In the genomic region with DNA sequence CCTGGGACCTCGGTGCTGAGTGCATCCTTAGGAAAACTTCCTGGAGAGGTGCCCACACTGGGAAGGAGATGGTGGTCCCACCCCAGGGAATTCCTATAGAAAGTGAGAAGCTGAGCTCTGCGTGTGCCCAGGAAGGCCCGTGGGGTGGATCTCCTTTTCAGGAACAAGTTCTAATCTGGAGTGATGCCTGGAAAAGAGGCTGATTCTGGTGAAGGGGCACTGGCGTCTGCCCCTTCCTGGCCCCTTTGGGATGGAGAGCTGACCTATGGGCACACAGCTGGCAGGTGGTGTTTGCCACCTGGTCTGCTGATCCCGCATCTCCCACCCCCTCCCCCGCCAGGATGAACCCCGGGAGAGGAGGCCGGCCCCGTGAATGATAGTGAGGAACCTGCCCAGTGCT, we compare ENCODE assay signal across 24 cellular contexts.
"Had no signal": no experiment of that assay in that cellular context is flagged by ENCODE, and none has a peak within 500 bp of the region (broad histone marks: within the 10 kb centered on the region; RNA-seq: fewer than 3 reads in every experiment).

No MANE protein-coding gene starts in this region.

- H3K36me3 ChIP-seq: colonic mucosa, esophagus muscularis mucosa, esophagus squamous epithelium, gastrocnemius medialis, gastroesophageal sphincter, heart left ventricle, heart right ventricle had no signal

- H3K9me3 ChIP-seq: colonic mucosa, esophagus muscularis mucosa, esophagus squamous epithelium, gastrocnemius medialis, gastroesophageal sphincter, heart left ventricle, heart right ventricle had no signal

- H3K27me3 ChIP-seq: colonic mucosa, esophagus squamous epithelium, foreskin keratinocyte, gastrocnemius medialis had no signal

- DNase-seq: colonic mucosa; cortex of kidney; dermis blood vessel endothelial cell; dorsolateral prefrontal cortex; effector CD4-positive, alpha-beta T cell; effector CD8-positive, alpha-beta T cell; effector memory CD4-positive, alpha-beta T cell; effector memory CD8-positive, alpha-beta T cell; endodermal cell; erythroblast; esophagus squamous epithelium; foreskin fibroblast; foreskin keratinocyte; foreskin melanocyte; gastrocnemius medialis; glutamatergic neuron; head of caudate nucleus; heart right ventricle had no signal

- H3K27ac ChIP-seq: colonic mucosa, coronary artery, dorsolateral prefrontal cortex, epithelial cell of prostate, esophagus muscularis mucosa, esophagus squamous epithelium, foreskin keratinocyte, gastrocnemius medialis, gastroesophageal sphincter, heart left ventricle, heart right ventricle had no signal

- H3K4me1 ChIP-seq: colonic mucosa, esophagus muscularis mucosa, esophagus squamous epithelium, foreskin keratinocyte, gastrocnemius medialis, gastroesophageal sphincter, heart left ventricle, heart right ventricle had no signal

- H3K4me3 ChIP-seq: colonic mucosa, coronary artery, dorsolateral prefrontal cortex, esophagus muscularis mucosa, esophagus squamous epithelium, gastrocnemius medialis, gastroesophageal sphincter, heart left ventricle, heart right ventricle had no signal

- ATAC-seq: effector memory CD8-positive, alpha-beta T cell; esophagus mucosa; foreskin keratinocyte; gastrocnemius medialis; gastroesophageal sphincter; heart left ventricle; heart right ventricle had no signal
